In genomic region chrX:74132265-74132664, GRCh38 we compare ENCODE assay signal across 17 cellular contexts.
DNase-seq lines count a peak whose midpoint lies in the region; ATAC-seq and TF ChIP-seq lines count a peak whose summit lies in the region.
"Had no signal": no experiment of that assay in that cellular context is flagged by ENCODE, and none has a peak within 500 bp of the region (broad histone marks: within the 10 kb centered on the region; RNA-seq: fewer than 3 reads in every experiment).

No MANE protein-coding gene starts in this region.

- H3K4me2 ChIP-seq in mesenchymal stem cell (ENCODE audit: low read length, poor library complexity, severe bottlenecking) = no peak overlapping the region
- H3K4me2 ChIP-seq: A549 had no signal

- no peak overlapping the region for H3K4me3 Mint-ChIP-seq in WTC11
- H3K4me3 Mint-ChIP-seq: CD4-positive, alpha-beta T cell had no signal

- H3K4me3 ChIP-seq in HAP-1 (no peak overlapping the region), mesenchymal stem cell (ENCODE audit: insufficient read depth in 1 of 2, low read depth in 1 of 2, low read length in 2 of 2) (no peak overlapping the region)
- H3K4me3 ChIP-seq: A549, GM23248, K562 had no signal

- no peaks in the 10 kb centered on the region for H3K79me1 ChIP-seq in mesenchymal stem cell (replicated peaks; ENCODE audit: low read length, poor library complexity, severe bottlenecking)

- no peak overlapping the region for H2BK5ac ChIP-seq in mesenchymal stem cell (ENCODE audit: low read depth, low read length, poor library complexity, severe bottlenecking)

- no peak overlapping the region for H4K8ac ChIP-seq in mesenchymal stem cell (ENCODE audit: low read length)

- no peak overlapping the region for H4K91ac ChIP-seq in mesenchymal stem cell (ENCODE audit: low read length)

- H3K27ac ChIP-seq in mesenchymal stem cell (ENCODE audit: low read length, poor library complexity, severe bottlenecking) = no peak overlapping the region
- H3K27ac ChIP-seq: A549, C4-2B, GM23248 had no signal

- H3K27me3 ChIP-seq in HAP-1 (ENCODE audit: low read depth) (no peaks in the 10 kb centered on the region), mesenchymal stem cell (ENCODE audit: control insufficient read depth in 1 of 2, insufficient read depth in 1 of 2, low read length in 2 of 2) (peaks cover 0 to 16% of the 10 kb centered on the region in 2 experiments)

- no peaks in the 10 kb centered on the region; the same call in 1 of the 2 replicates for H3K27me3 Mint-ChIP-seq in WTC11 (ENCODE audit: low read depth)
- H3K27me3 Mint-ChIP-seq: CD4-positive, alpha-beta T cell had no signal

- H2AFZ ChIP-seq in mesenchymal stem cell (ENCODE audit: low read depth, low read length) = no peak overlapping the region
- H2AFZ ChIP-seq: GM23248 had no signal

- H3K4ac ChIP-seq in mesenchymal stem cell (ENCODE audit: low read depth in 1 of 2, low read length in 2 of 2) = no peak overlapping the region

- H3K4me1 Mint-ChIP-seq in WTC11 = peaks cover 16% of the 10 kb centered on the region

- DNase-seq in HAP-1 (ENCODE audit: low spot score in 2 of 2) (peak; percentile 32 to 64), WTC11 (ENCODE audit: low spot score) (no peak), mesenchymal stem cell (no peak), A172 (ENCODE audit: low spot score) (no peak), H4 (ENCODE audit: low spot score) (no peak)
- DNase-seq: AML-193; Caco-2; CD4-positive, alpha-beta T cell; GDM1; GM23248; HCEC 1CT; IMR-90 had no signal

- H3K27ac Mint-ChIP-seq in WTC11 = peak overlapping the region; percentile 40; the same call in 1 of the 2 replicates
- H3K27ac Mint-ChIP-seq: CD4-positive, alpha-beta T cell had no signal

- H3K4me1 ChIP-seq in HAP-1 = peaks cover 7% of the 10 kb centered on the region
- no peaks in the 10 kb centered on the region for H3K4me1 ChIP-seq in mesenchymal stem cell (ENCODE audit: control insufficient read depth, insufficient read depth, low read depth, low read length)
- H3K4me1 ChIP-seq: A549, Caco-2 had no signal

- peaks cover 44% of the 10 kb centered on the region for H3K36me3 Mint-ChIP-seq in WTC11

- no peaks in the 10 kb centered on the region for H3K36me3 ChIP-seq in HAP-1 (replicated peaks)
- peaks cover 0 to 4% of the 10 kb centered on the region in 2 experiments for H3K36me3 ChIP-seq in mesenchymal stem cell (ENCODE audit: control insufficient read depth in 1 of 2, insufficient read depth in 2 of 2, low read depth in 1 of 2, low read length in 2 of 2)

- ATAC-seq in WTC11 = no peak
- ATAC-seq in GM21723 (IDR thresholded peaks at IDR 0.05; ENCODE audit: unreplicated experiment) = no peak
- ATAC-seq in HG03460 (IDR thresholded peaks at IDR 0.05; ENCODE audit: unreplicated experiment) = no peak

- H3K9ac ChIP-seq in mesenchymal stem cell (ENCODE audit: low read length) = peak overlapping the region; percentile 13
- H3K9ac ChIP-seq: GM23248 had no signal

- H2AK5ac ChIP-seq in mesenchymal stem cell (ENCODE audit: low read length, severe bottlenecking) = no peak overlapping the region

- H3K9me3 Mint-ChIP-seq in WTC11 = peaks cover 31% of the 10 kb centered on the region
- H3K9me3 Mint-ChIP-seq: CD4-positive, alpha-beta T cell had no signal

- no peak overlapping the region for H2BK15ac ChIP-seq in mesenchymal stem cell (ENCODE audit: low read depth, poor library complexity, severe bottlenecking)

- 91% methylated on average over 4 of the region's 4 CpGs for WGBS in mesenchymal stem cell

- no peaks in the 10 kb centered on the region for H3K9me3 ChIP-seq in HAP-1
- H3K9me3 ChIP-seq in mesenchymal stem cell (ENCODE audit: control insufficient read depth, low read length) = no peaks in the 10 kb centered on the region
- H3K9me3 ChIP-seq: A549, Caco-2 had no signal

- POLR2A ChIA-PET in WTC11 (lab: Charles Lee) = no interaction called here

- H2BK12ac ChIP-seq in mesenchymal stem cell (ENCODE audit: low read length in 2 of 2) = no peak overlapping the region

- H3K23ac ChIP-seq in mesenchymal stem cell (ENCODE audit: low read length in 2 of 2) = no peak overlapping the region

- no peak for TF ChIP-seq CTCF in WTC11 (IDR thresholded peaks at IDR 0.05)

- H3K18ac ChIP-seq in mesenchymal stem cell (ENCODE audit: low read depth in 1 of 2, low read length in 2 of 2) = no peak overlapping the region

- H3K14ac ChIP-seq in mesenchymal stem cell (ENCODE audit: low read length in 2 of 2) = no peak overlapping the region

- CTCF ChIA-PET in WTC11 (lab: Charles Lee) = interaction anchor here (0.7 to 1.9 kb wide), 2 partner anchors 193 to 255 kb away, joined by 4 read pairs; no protein-coding TSS in a partner anchor

- in situ Hi-C loops in HAP-1 (cut with MboI; ENCODE audit: low sequenced_read_pairs) = loop anchor here (5.0 kb wide), 1 partner anchor 275 kb away; no protein-coding TSS in a partner anchor

- no peak overlapping the region for H2BK120ac ChIP-seq in mesenchymal stem cell (ENCODE audit: low read depth, low read length)

TF ChIP-seq in WTC11, 78 proteins besides CTCF, POLR2A, EP300 and RAD21 (continues in another document):
- no peak for TF ChIP-seq ARID4B (CRISPR knock-in tag; IDR thresholded peaks at IDR 0.05; ENCODE audit: borderline replicate concordance)
- no peak for TF ChIP-seq TEAD1 (CRISPR knock-in tag; IDR thresholded peaks at IDR 0.05)
- TF ChIP-seq TP53 (CRISPR knock-in tag; IDR thresholded peaks at IDR 0.05) = no peak
- no peak for TF ChIP-seq SP1 (CRISPR knock-in tag; conservative IDR thresholded peaks at IDR 0.05)
- no peak for TF ChIP-seq ZSCAN18 (CRISPR knock-in tag; IDR thresholded peaks at IDR 0.05)
- TF ChIP-seq AFF4 (CRISPR knock-in tag; IDR thresholded peaks at IDR 0.05; ENCODE audit: borderline replicate concordance) = no peak
- TF ChIP-seq PRRX2 (CRISPR knock-in tag; IDR thresholded peaks at IDR 0.05) = no peak
- no peak for TF ChIP-seq NR3C1 (CRISPR knock-in tag; conservative IDR thresholded peaks at IDR 0.05; ENCODE audit: low read depth)

Comparison
In these comparisons a context has a peak if more than half of its experiments do, and no peak if none do; other contexts are left out.
1. DNase-seq: peak in HAP-1 (2 of 2); none in WTC11 (single experiment), mesenchymal stem cell (single experiment), A172 (single experiment) and H4 (single experiment).